Comparison of ENCODE assay signal across 11 cellular contexts in the genomic region with DNA sequence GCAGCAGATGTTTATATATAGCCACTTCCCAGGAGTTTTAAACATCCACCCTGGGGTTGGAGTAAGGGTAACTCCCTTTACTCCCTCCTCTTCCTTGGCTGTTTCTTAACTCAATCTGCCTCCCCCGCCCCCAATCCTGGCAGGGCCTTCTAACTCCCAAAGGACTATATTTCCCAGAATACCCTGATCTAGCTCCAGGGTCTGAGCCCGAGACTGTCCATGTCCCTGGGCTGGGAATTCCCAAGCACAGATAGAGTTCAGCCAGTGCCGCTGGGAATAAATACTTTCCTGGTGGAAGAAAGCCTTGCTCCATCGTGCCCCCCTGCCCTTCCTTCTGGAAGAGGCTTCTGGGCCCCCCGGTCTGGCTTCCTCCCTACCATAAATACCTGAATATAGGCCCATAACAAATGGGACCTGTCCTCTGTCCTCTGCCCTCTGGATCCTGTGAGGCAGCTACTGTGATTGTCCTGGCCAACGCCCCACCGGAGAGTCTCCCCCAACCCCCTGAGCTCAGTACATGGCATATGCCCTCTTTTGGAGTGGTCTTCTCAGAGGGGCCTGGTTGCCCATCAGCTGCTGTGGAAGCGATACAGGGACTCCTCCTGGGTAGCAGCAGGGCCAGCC. TPM values are rescaled to one million over a fixed set of nuclear protein-coding genes. Genes with fewer than 3 reads are reported as not detected.
DNase-seq lines count a peak whose midpoint lies in the region; ATAC-seq, FAIRE-seq and TF ChIP-seq lines count a peak whose summit lies in the region.
"Had no signal": no experiment of that assay in that cellular context is flagged by ENCODE, and none has a peak within 500 bp of the region (broad histone marks: within the 10 kb centered on the region; RNA-seq: fewer than 3 reads in every experiment).

No MANE protein-coding gene starts in this region.

- H3K27me3 Mint-ChIP-seq in astrocyte (ENCODE audit: low read depth, unreplicated experiment), result no peaks in the 10 kb centered on the region

- DNase-seq in A673 (ENCODE audit: low spot score) (peak; percentile 86), astrocyte (ENCODE audit: low read depth) (no peak), left ventricle myocardium superior (peak; percentile 75), retina (peak; percentile 51), NCI-H1105 (lab: John Stamatoyannopoulos, UW) (no peak), left colon (no peak), NCI-H1694 (lab: John Stamatoyannopoulos, UW) (no peak)
- no peak for DNase-seq in effector CD4-positive, alpha-beta T cell
- DNase-seq: central memory CD4-positive, alpha-beta T cell; naive thymus-derived CD8-positive, alpha-beta T cell; T-helper 9 cell had no signal

- ATAC-seq in left ventricle myocardium superior (peak; percentile 50), left colon (no peak)
- ATAC-seq: naive thymus-derived CD8-positive, alpha-beta T cell had no signal

- H3K27me3 ChIP-seq in A673 (replicated peaks; ENCODE audit: insufficient read depth, low read depth, low read length, poor library complexity) (no peaks in the 10 kb centered on the region), astrocyte (ENCODE audit: insufficient read depth, low read length) (no peaks in the 10 kb centered on the region)

- H3K4me1 ChIP-seq in A673 (ENCODE audit: insufficient read depth, low read length, poor library complexity, severe bottlenecking), result peaks cover 89% of the 10 kb centered on the region
- peaks cover 39% of the 10 kb centered on the region for H3K4me1 ChIP-seq in astrocyte (ENCODE audit: insufficient read depth, low read length)

- peaks cover 4% of the 10 kb centered on the region for H3K36me3 ChIP-seq in A673 (ENCODE audit: insufficient read depth, low read length, poor library complexity, severe bottlenecking)
- no peaks in the 10 kb centered on the region for H3K36me3 ChIP-seq in astrocyte (ENCODE audit: insufficient read depth, low read length)

- no peak overlapping the region for H3K9ac ChIP-seq in astrocyte (ENCODE audit: low read length)

- no peak overlapping the region for H2AFZ ChIP-seq in astrocyte (ENCODE audit: low read depth, low read length)

- no peak overlapping the region for H3K27ac Mint-ChIP-seq in astrocyte (ENCODE audit: unreplicated experiment)

- H3K79me2 ChIP-seq in astrocyte (ENCODE audit: insufficient read depth, low read length), result peaks cover 66% of the 10 kb centered on the region

- no peaks in the 10 kb centered on the region for H3K36me3 Mint-ChIP-seq in astrocyte (ENCODE audit: low read depth, unreplicated experiment)

- H3K4me3 Mint-ChIP-seq in astrocyte (ENCODE audit: unreplicated experiment), result no peak overlapping the region
- H3K4me3 Mint-ChIP-seq: naive thymus-derived CD8-positive, alpha-beta T cell had no signal

- H3K4me2 ChIP-seq in astrocyte (ENCODE audit: low read length), result peak overlapping the region; percentile 22

- BruUV-seq in A673 (replicated peaks; lab: Mats Ljungman, UMichigan), result no TSS peak

- no peak overlapping the region for H3K4me3 ChIP-seq in A673 (ENCODE audit: low read depth, low read length, poor library complexity, severe bottlenecking)
- H3K4me3 ChIP-seq in astrocyte (ENCODE audit: insufficient read depth, low read depth, low read length), result no peak overlapping the region

- H3K27ac ChIP-seq in A673 (ENCODE audit: low read depth, low read length, poor library complexity, severe bottlenecking), result peak overlapping the region; percentile 100
- no peak overlapping the region for H3K27ac ChIP-seq in astrocyte (ENCODE audit: low read depth, low read length)

- intact Hi-C loops in A673 (cut with micrococcal nuclease; ENCODE audit: unreplicated experiment), result no loop called here
- intact Hi-C loops in left ventricle myocardium superior (cut with micrococcal nuclease), result no loop called here
- intact Hi-C loops in left colon (cut with DNase I, micrococcal nuclease), result no loop called here

- no peaks in the 10 kb centered on the region for H3K9me3 Mint-ChIP-seq in astrocyte (ENCODE audit: unreplicated experiment)
- H3K9me3 Mint-ChIP-seq: naive thymus-derived CD8-positive, alpha-beta T cell had no signal

- H4K20me1 ChIP-seq in astrocyte (ENCODE audit: insufficient read depth, low read length), result peaks cover 32% of the 10 kb centered on the region

- POLR2A ChIA-PET in A673 (lab: Charles Lee; ENCODE audit: low non-redundant PET), result interaction anchor here (0.6 to 1.8 kb wide), 2 partner anchors 14 to 24 kb away, joined by 6 to 7 read pairs; no protein-coding TSS in a partner anchor

- no peak for FAIRE-seq in astrocyte (lab: Jason Lieb, UNC)

- peaks cover 47% of the 10 kb centered on the region for H3K4me1 Mint-ChIP-seq in astrocyte (ENCODE audit: low read depth, unreplicated experiment)

- TF ChIP-seq CTCF in A673 (conservative IDR thresholded peaks at IDR 0.05; ENCODE audit: low read depth, low read length) (no peak), astrocyte (IDR thresholded peaks at IDR 0.05; ENCODE audit: insufficient read depth, low read depth, low read length) (no peak)

- CTCF ChIA-PET in A673 (lab: Charles Lee), result interaction anchor here (0.6 kb wide), 1 partner anchor 1599 kb away, joined by 4 read pairs; no protein-coding TSS in a partner anchor

- H3K9me3 ChIP-seq in A673 (ENCODE audit: low read depth, low read length, poor library complexity, severe bottlenecking) (no peaks in the 10 kb centered on the region), astrocyte (ENCODE audit: insufficient read depth, low read depth, low read length) (no peaks in the 10 kb centered on the region)

RNA-seq across cellular contexts. Expression of a gene that starts 10.2 kb away (rescaled TPM):
- total RNA-seq in A673 (2021), result 74.2 and 80.6 TPM in 2 replicates
- 18.5 TPM in 2 replicates for total RNA-seq in astrocyte
- total RNA-seq in left ventricle myocardium superior, result 8.6 TPM
- 10 to 100 TPM; 12.2 to 14.2 TPM for total RNA-seq in left colon
- total RNA-seq: naive thymus-derived CD8-positive, alpha-beta T cell had no signal

Comparison
In these comparisons a context has a peak if more than half of its experiments do, and no peak if none do; other contexts are left out.
1. DNase-seq: peak in A673 (single experiment), left ventricle myocardium superior (single experiment) and retina (single experiment); none in astrocyte (single experiment), NCI-H1105 (single experiment), left colon (0 of 2), effector CD4-positive, alpha-beta T cell (single experiment) and NCI-H1694 (single experiment).